ENCODE assay signal across 12 cellular contexts in genomic region chr4:145954924-145955339, GRCh38. TPM values are rescaled to one million over a fixed set of nuclear protein-coding genes. Genes with fewer than 3 reads are reported as not detected.
DNase-seq lines count a peak whose midpoint lies in the region; ATAC-seq and TF ChIP-seq lines count a peak whose summit lies in the region.
"Had no signal": no experiment of that assay in that cellular context is flagged by ENCODE, and none has a peak within 500 bp of the region (broad histone marks: within the 10 kb centered on the region; RNA-seq: fewer than 3 reads in every experiment).

No MANE protein-coding gene starts in this region.

- peak overlapping the region; percentile 61 for H3K27ac ChIP-seq in mammary epithelial cell (ENCODE audit: insufficient read depth, low read depth, low read length)

- no peaks in the 10 kb centered on the region for H3K36me3 ChIP-seq in mammary epithelial cell (ENCODE audit: insufficient read depth, low read length)

- peak overlapping the region; percentile 63 for H2AFZ ChIP-seq in mammary epithelial cell (ENCODE audit: low read depth, low read length)

- TF ChIP-seq CTCF in NB4 (IDR thresholded peaks at IDR 0.05; ENCODE audit: low read depth, low read length) (no peak), mammary epithelial cell (conservative IDR thresholded peaks at IDR 0.05 in 1 of 2, IDR thresholded peaks at IDR 0.05 in 1 of 2; ENCODE audit: extremely low read depth in 1 of 2, insufficient read depth in 1 of 2, low read depth in 1 of 2, low read length in 2 of 2) (no peak), omental fat pad (IDR thresholded peaks at IDR 0.05) (no peak)

- TF ChIP-seq POLR2A in NB4 (IDR thresholded peaks at IDR 0.05; ENCODE audit: extremely low read depth, insufficient read length): no peak

- H3K27me3 ChIP-seq in mammary epithelial cell (ENCODE audit: insufficient read depth, low read length): no peaks in the 10 kb centered on the region

- peaks cover 27% of the 10 kb centered on the region for H3K4me1 ChIP-seq in mammary epithelial cell (ENCODE audit: insufficient read depth, low read length)

- peak; percentile 94 for DNase-seq in ELR (ENCODE audit: low read depth)
- peak; percentile 11 for DNase-seq in NB4 (ENCODE audit: low read depth)
- DNase-seq in mammary epithelial cell: peak; percentile 99
- DNase-seq in omental fat pad (ENCODE audit: low spot score): no peak
- DNase-seq in GM19240 (ENCODE audit: insufficient read length, low spot score): no peak
- no peak for DNase-seq in GF-D8 (lab: John Stamatoyannopoulos, UW)
- DNase-seq in NCI-H446 treated with DMSO at 0.1 percent for 48 hours (lab: John Stamatoyannopoulos, UW): no peak
- no peak for DNase-seq in SW480 (ENCODE audit: low spot score)
- DNase-seq: activated CD4-positive, alpha-beta T cell treated with anti-CD3 and anti-CD28 coated beads for 1 hour; activated naive CD4-positive, alpha-beta T cell; effector CD4-positive, alpha-beta T cell; NCI-H1436 treated with DMSO at 0.1 percent for 48 hours had no signal

- no peaks in the 10 kb centered on the region for H4K20me1 ChIP-seq in mammary epithelial cell (ENCODE audit: insufficient read depth, low read length)

- H3K9me3 ChIP-seq in mammary epithelial cell (replicated peaks; ENCODE audit: insufficient read depth, low read length): no peaks in the 10 kb centered on the region

- dilution Hi-C loops in mammary epithelial cell (cut with HindIII; ENCODE audit: low sequenced_read_pairs): no loop called here

- H3K4me3 ChIP-seq in NB4 (ENCODE audit: low read depth, low read length): no peak overlapping the region
- H3K4me3 ChIP-seq in mammary epithelial cell (replicated peaks in 1 of 3; ENCODE audit: insufficient read depth in 1 of 3, low read depth in 2 of 3, low read length in 3 of 3): no peak overlapping the region

- ATAC-seq in omental fat pad (ENCODE audit: low FRiP score): peak; percentile 90

- WGBS in mammary epithelial cell (ENCODE audit: low coverage, missing lambda C conversion rate): 8% methylated on average over 7 of the region's 7 CpGs

- CTCF ChIA-PET in mammary epithelial cell (lab: Charles Lee; ENCODE audit: low non-redundant PET): no interaction called here

- in situ Hi-C loops in mammary epithelial cell (cut with MboI; ENCODE audit: low sequenced_read_pairs in 2 of 2): no loop called here

- peak overlapping the region; percentile 43 for H3K4me2 ChIP-seq in mammary epithelial cell (ENCODE audit: insufficient read depth, low read depth, low read length)

- intact Hi-C loops in mammary epithelial cell (cut with micrococcal nuclease): loop anchor here (1.0 to 10.0 kb wide), 4 partner anchors 17 to 338 kb away; partner anchors contain the start of genes MMAA and ZNF827

- H3K9ac ChIP-seq in mammary epithelial cell (ENCODE audit: insufficient read depth, low read length): peak overlapping the region; percentile 39

- no peaks in the 10 kb centered on the region for H3K79me2 ChIP-seq in mammary epithelial cell (ENCODE audit: insufficient read depth, low read length)

- BruUV-seq in mammary epithelial cell (replicated peaks; lab: Mats Ljungman, UMichigan): no TSS peak

RNA-seq across cellular contexts. Expression of gene ZNF827, which starts 16.3 kb away (rescaled TPM):
- total RNA-seq in mammary epithelial cell: 10 to 100 TPM; 14.5 to 18.2 TPM
- 9.9 TPM for polyA plus RNA-seq in mammary epithelial cell
- polyA minus RNA-seq in mammary epithelial cell: 17.1 TPM
- 10 to 100 TPM in 1 of 4 donors, 1 to 10 TPM in 3; 5.2 to 11.8 (median 7.1) TPM for total RNA-seq in omental fat pad

Comparison
In these comparisons a context has a peak if more than half of its experiments do, and no peak if none do; other contexts are left out.
1. DNase-seq: peak in ELR (single experiment), NB4 (single experiment) and mammary epithelial cell (single experiment); none in omental fat pad (single experiment), GM19240 (single experiment), GF-D8 (single experiment), NCI-H446 treated with DMSO at 0.1 percent for 48 hours (single experiment) and SW480 (single experiment).